Comparison of ENCODE assay signal across 20 cellular contexts in genomic region chr20:59693587-59693986, GRCh38.
A peak's percentile ranks its signal among the peaks of the same experiment; 100 is the strongest.
DNase-seq lines count a peak whose midpoint lies in the region; ATAC-seq lines count a peak whose summit lies in the region.
"Had no signal": no experiment of that assay in that cellular context is flagged by ENCODE, and none has a peak within 500 bp of the region (broad histone marks: within the 10 kb centered on the region; RNA-seq: fewer than 3 reads in every experiment).

No MANE protein-coding gene starts in this region.

- H4K20me1 ChIP-seq in BLaER1 treated with 17β-estradiol and CSF1 and Interleukin-3, amounts not matched to agents 10 nM and 100 nM: peaks cover 0 to 100% (median 15%) of the 10 kb centered on the region in 11 experiments; a peak in 10 of 22 replicates

- peaks cover 19 to 75% (median 64%) of the 10 kb centered on the region in 10 experiments for H3K4me1 ChIP-seq in BLaER1 treated with 17β-estradiol and CSF1 and Interleukin-3, amounts not matched to agents 10 nM and 100 nM
- H3K4me1 ChIP-seq: A549, BE2C, Caco-2 had no signal

- ATAC-seq in GM18870 (IDR thresholded peaks at IDR 0.05; ENCODE audit: unreplicated experiment) (no peak), HG02870 (IDR thresholded peaks at IDR 0.05; ENCODE audit: unreplicated experiment) (no peak)
- ATAC-seq: A549; CD8-positive, alpha-beta T cell had no signal

- H3K4me3 ChIP-seq in BLaER1 treated with 17β-estradiol and CSF1 and Interleukin-3, amounts not matched to agents 10 nM and 100 nM: no peak overlapping the region
- H3K4me3 ChIP-seq: A549, GM23248 had no signal

- H3K9me3 ChIP-seq in BLaER1 treated with 17β-estradiol and CSF1 and Interleukin-3, amounts not matched to agents 10 nM and 100 nM (replicated peaks in 1 of 11): 0 out of 22 replicates have a peak, but pooled peaks cover 0 to 4% (median 0%) of the 10 kb centered on the region in 11 experiments
- H3K9me3 ChIP-seq: A549, BE2C, Caco-2 had no signal

- no peak overlapping the region for H3K9ac ChIP-seq in BLaER1 treated with 17β-estradiol and CSF1 and Interleukin-3, amounts not matched to agents 10 nM and 100 nM
- H3K9ac ChIP-seq: GM23248 had no signal

- H3K4me2 ChIP-seq in BLaER1 treated with 17β-estradiol and CSF1 and Interleukin-3, amounts not matched to agents 10 nM and 100 nM: peak overlapping the region in 6 of 11 experiments; percentile 5 to 86 (median 48); a peak in 8 of 22 replicates
- H3K4me2 ChIP-seq: A549 had no signal

- H3K27ac ChIP-seq in BLaER1 treated with 17β-estradiol and CSF1 and Interleukin-3, amounts not matched to agents 10 nM and 100 nM: peak overlapping the region in 2 of 11 experiments; percentile 0 to 23; a peak in 4 of 22 replicates
- H3K27ac ChIP-seq in caudate nucleus (ENCODE audit: low read depth, low read length): peak overlapping the region; percentile 13
- H3K27ac ChIP-seq: A549, C4-2B, GM23248 had no signal

- H3K36me3 ChIP-seq in BLaER1 treated with 17β-estradiol and CSF1 and Interleukin-3, amounts not matched to agents 10 nM and 100 nM: peaks cover 0 to 93% (median 22%) of the 10 kb centered on the region in 11 experiments; a peak in 13 of 22 replicates
- H3K36me3 ChIP-seq: BE2C had no signal

- peak in 1 of 61 donors; percentile 16 for DNase-seq in caudate nucleus (lab: John Stamatoyannopoulos, UW)
- DNase-seq in islet precursor cell: peak; percentile 14
- DNase-seq in SKM-1 treated with dmso at 0.1 percent for 144 hours (lab: John Stamatoyannopoulos, UW; ENCODE audit: unreplicated experiment): no peak
- DNase-seq: 8988T; ACHN; AML-193; BE2C; Caco-2; CD4-positive, CD25-positive, alpha-beta regulatory T cell; CD8-positive, alpha-beta T cell; DMS153; DND-41; GM23248; H7; HCEC 1CT had no signal

- no peaks in the 10 kb centered on the region for H3K27me3 ChIP-seq in BLaER1 treated with 17β-estradiol and CSF1 and Interleukin-3, amounts not matched to agents 10 nM and 100 nM
